ENCODE assay signal across 4 cellular contexts in the genomic region with DNA sequence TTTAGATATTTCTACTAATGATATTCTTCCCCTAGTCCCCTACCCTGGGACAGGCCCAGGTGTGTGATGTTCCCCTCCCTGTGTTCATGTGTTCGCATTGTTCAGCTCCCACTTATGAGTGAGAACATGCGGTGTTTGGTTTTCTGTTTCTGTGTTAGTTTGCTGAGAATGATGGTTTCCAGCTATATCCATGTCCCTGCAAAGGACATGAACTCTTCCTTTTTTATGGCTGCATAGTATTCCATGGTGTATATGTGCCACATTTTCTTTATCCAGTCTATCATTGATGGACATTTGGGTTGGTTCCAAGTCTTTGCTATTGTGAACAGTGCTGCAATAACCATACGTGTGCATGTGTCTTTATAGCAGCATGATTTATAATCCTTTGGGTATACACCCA. TPM values are rescaled to one million over a fixed set of nuclear protein-coding genes. Genes with fewer than 3 reads are reported as not detected.
"Had no signal": no experiment of that assay in that cellular context is flagged by ENCODE, and none has a peak within 500 bp of the region (broad histone marks: within the 10 kb centered on the region; RNA-seq: fewer than 3 reads in every experiment).

No MANE protein-coding gene starts in this region.

RNA-seq across cellular contexts. Expression of a gene that starts 39.8 kb away (rescaled TPM):
- total RNA-seq: HT1080 had no signal
- polyA plus RNA-seq: IgD-negative memory B cell had no signal

RNA-seq across cellular contexts. Expression of a gene that starts 51.2 kb away (rescaled TPM):
- total RNA-seq: HepG2, HT-29, HT1080 had no signal
- polyA plus RNA-seq: HepG2, IgD-negative memory B cell had no signal
